ENCODE assay signal across 8 cellular contexts in the genomic region with DNA sequence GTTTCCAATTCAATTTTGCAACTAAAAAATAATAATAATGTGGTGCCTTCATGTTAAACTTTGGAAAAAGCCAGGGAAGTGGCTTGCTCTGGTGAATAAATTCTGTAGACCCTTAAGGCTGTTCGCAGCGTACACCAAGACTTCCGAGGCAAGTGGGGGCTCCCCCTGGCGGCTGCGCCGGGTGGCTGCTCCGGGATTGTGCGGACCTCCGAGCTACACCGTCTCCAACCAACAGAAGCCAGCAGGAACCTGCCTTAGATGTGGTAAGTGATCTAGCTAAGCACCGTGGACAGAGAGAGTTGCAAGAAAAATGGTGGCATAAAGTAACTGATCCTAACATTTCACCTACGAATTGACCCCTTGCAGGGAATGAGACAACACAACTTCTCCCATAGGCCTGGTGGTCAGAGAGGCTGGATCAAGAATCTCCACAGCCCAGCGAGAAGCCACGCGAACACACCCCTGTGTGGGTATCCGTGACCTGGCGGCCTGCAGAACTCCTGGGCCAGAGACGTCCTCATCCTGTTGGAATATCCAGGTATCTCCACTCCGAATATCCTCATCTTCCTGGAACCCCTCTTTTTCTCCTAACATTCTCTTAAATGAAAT.
DNase-seq lines count a peak whose midpoint lies in the region; ATAC-seq lines count a peak whose summit lies in the region.

No MANE protein-coding gene starts in this region.

- POLR2A ChIA-PET in activated CD4-positive, alpha-beta T cell treated with anti-CD3 and anti-CD28 coated beads, Interleukin-2, amount 10 ng/mL, durations not matched to agents 7 days and 5 days (lab: Charles Lee): no interaction called here

- peak; percentile 90 for ATAC-seq in GM21515 (IDR thresholded peaks at IDR 0.05; ENCODE audit: unreplicated experiment)
- peak; percentile 59 for ATAC-seq in memory B cell (ENCODE audit: low read depth)
- ATAC-seq in HG03565 (IDR thresholded peaks at IDR 0.05; ENCODE audit: unreplicated experiment): no peak

- CTCF ChIA-PET in activated CD4-positive, alpha-beta T cell treated with anti-CD3 and anti-CD28 coated beads, Interleukin-2, amount 10 ng/mL, durations not matched to agents 7 days and 5 days (lab: Charles Lee): no interaction called here

- H3K27me3 Mint-ChIP-seq in activated CD4-positive, alpha-beta T cell treated with anti-CD3 and anti-CD28 coated beads, Interleukin-2, amount 10 ng/mL, durations not matched to agents 7 days and 5 days: peaks cover 29% of the 10 kb centered on the region
- H3K27me3 Mint-ChIP-seq in memory B cell: peaks cover 7% of the 10 kb centered on the region

- H3K27ac Mint-ChIP-seq in activated CD4-positive, alpha-beta T cell treated with anti-CD3 and anti-CD28 coated beads, Interleukin-2, amount 10 ng/mL, durations not matched to agents 7 days and 5 days: no peak overlapping the region
- H3K27ac Mint-ChIP-seq in memory B cell: no peak overlapping the region

- no peaks in the 10 kb centered on the region for H3K4me1 Mint-ChIP-seq in activated CD4-positive, alpha-beta T cell treated with anti-CD3 and anti-CD28 coated beads, Interleukin-2, amount 10 ng/mL, durations not matched to agents 7 days and 5 days
- no peaks in the 10 kb centered on the region for H3K4me1 Mint-ChIP-seq in memory B cell

- H3K4me3 Mint-ChIP-seq in activated CD4-positive, alpha-beta T cell treated with anti-CD3 and anti-CD28 coated beads, Interleukin-2, amount 10 ng/mL, durations not matched to agents 7 days and 5 days: no peak overlapping the region
- H3K4me3 Mint-ChIP-seq in memory B cell: no peak overlapping the region

- no peaks in the 10 kb centered on the region for H3K9me3 Mint-ChIP-seq in activated CD4-positive, alpha-beta T cell treated with anti-CD3 and anti-CD28 coated beads, Interleukin-2, amount 10 ng/mL, durations not matched to agents 7 days and 5 days
- H3K9me3 Mint-ChIP-seq in memory B cell: peaks cover 16% of the 10 kb centered on the region

- peak; percentile 48 for DNase-seq in DMS114 treated with DMSO at 0.1 percent for 48 hours (lab: John Stamatoyannopoulos, UW; ENCODE audit: unreplicated experiment)
- peak; percentile 67 for DNase-seq in LHCN-M2 (ENCODE audit: low read depth)
- DNase-seq in activated CD4-positive, alpha-beta T cell treated with anti-CD3 and anti-CD28 coated beads, Interleukin-2, amount 10 ng/mL, durations not matched to agents 7 days and 5 days: peak; percentile 48
- DNase-seq in effector CD8-positive, alpha-beta T cell (lab: John Stamatoyannopoulos, UW): peak; percentile 17
- peak; percentile 23 to 27 for DNase-seq in memory B cell (ENCODE audit: low spot score in 2 of 2)
- peak; percentile 19 for DNase-seq in stimulated activated CD8-positive, alpha-beta memory T cell treated with anti-CD3 and anti-CD28 coated beads, Interleukin-12 subunit alpha, Interleukin-12 subunit beta, amount 100 ng/mL, for 1 hour (ENCODE audit: low read depth)

- no peaks in the 10 kb centered on the region for H3K36me3 Mint-ChIP-seq in activated CD4-positive, alpha-beta T cell treated with anti-CD3 and anti-CD28 coated beads, Interleukin-2, amount 10 ng/mL, durations not matched to agents 7 days and 5 days (ENCODE audit: low read depth)
- H3K36me3 Mint-ChIP-seq in memory B cell: peaks cover 3% of the 10 kb centered on the region

Comparison
In these comparisons a context has a peak if more than half of its experiments do, and no peak if none do; other contexts are left out.
1. DNase-seq: peak in every context shown above with its lines; median percentile 67 in LHCN-M2; 48 in DMS114 treated with DMSO at 0.1 percent for 48 hours; 48 in activated CD4-positive, alpha-beta T cell treated with anti-CD3 and anti-CD28 coated beads, Interleukin-2, amount 10 ng/mL, durations not matched to agents 7 days and 5 days; 25 in memory B cell; 19 in stimulated activated CD8-positive, alpha-beta memory T cell treated with anti-CD3 and anti-CD28 coated beads, Interleukin-12 subunit alpha, Interleukin-12 subunit beta, amount 100 ng/mL, for 1 hour; 17 in effector CD8-positive, alpha-beta T cell.